27 cellular contexts compared by ENCODE assay signal in the genomic region with DNA sequence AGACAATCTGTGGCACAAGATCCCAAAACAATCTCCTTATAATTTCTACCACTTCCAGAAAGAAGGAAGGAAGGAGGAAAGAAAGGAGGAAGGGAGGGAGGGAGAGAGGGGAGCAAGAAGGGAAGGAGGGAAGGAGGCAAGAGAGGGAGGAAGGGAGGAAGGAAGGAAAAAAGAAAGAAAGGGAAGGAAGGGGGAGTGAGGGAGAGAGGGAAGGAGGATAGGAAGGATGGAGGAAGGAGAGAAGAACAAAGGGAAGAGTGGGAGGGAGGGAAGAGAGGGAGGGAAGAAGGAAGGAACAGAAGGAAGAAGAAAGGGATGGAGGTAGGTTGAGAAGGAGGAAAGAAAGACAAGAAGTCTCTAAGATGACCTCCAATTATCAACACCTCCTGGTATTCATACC.
DNase-seq lines count a peak whose midpoint lies in the region; ATAC-seq, FAIRE-seq and TF ChIP-seq lines count a peak whose summit lies in the region.
"Had no signal": no experiment of that assay in that cellular context is flagged by ENCODE, and none has a peak within 500 bp of the region (broad histone marks: within the 10 kb centered on the region; RNA-seq: fewer than 3 reads in every experiment).

No MANE protein-coding gene starts in this region.

- DNase-seq in GM18507 (ENCODE audit: extremely low spot score, insufficient read length, low read depth), result no peak
- DNase-seq in MM.1S, result no peak
- DNase-seq in heart right ventricle, result no peak
- no peak for DNase-seq in NCI-H748 treated with DMSO at 0.1 percent for 48 hours (lab: John Stamatoyannopoulos, UW)
- DNase-seq in Kasumi-1 (lab: John Stamatoyannopoulos, UW), result no peak
- DNase-seq: C1 segment of cervical spinal cord; CD4-positive, alpha-beta memory T cell; COR-L47; H9; HFFc6; Karpas-422; MV-4-11; NCI-H1105; NCI-H146; NCI-H1930; NCI-H2107; NCI-H446; NCI-H524 treated with DMSO at 0.1 percent for 48 hours; NCI-H82; SIG-M5; T-helper 9 cell had no signal

- H3K79me2 ChIP-seq in MM.1S (ENCODE audit: low read length), result peaks cover 12% of the 10 kb centered on the region

- intact Hi-C loops in heart right ventricle (cut with DNase I), result no loop called here

- H3K4me1 ChIP-seq in MM.1S (ENCODE audit: low read length), result peaks cover 73% of the 10 kb centered on the region
- peaks cover 0 to 12% (median 4%) of the 10 kb centered on the region in 9 donors for H3K4me1 ChIP-seq in heart right ventricle

- H3K27me3 ChIP-seq in MM.1S (replicated peaks; ENCODE audit: insufficient read depth, low read length) (no peaks in the 10 kb centered on the region), heart right ventricle (peaks cover 0 to 51% (median 18%) of the 10 kb centered on the region in 7 donors)

- no peak overlapping the region for H2AFZ ChIP-seq in MM.1S (ENCODE audit: low read length)
- H2AFZ ChIP-seq: GM23338 had no signal

- H3K9me2 ChIP-seq in MM.1S (replicated peaks; ENCODE audit: insufficient read depth, low read length), result no peaks in the 10 kb centered on the region

- TF ChIP-seq CTCF in MM.1S (IDR thresholded peaks at IDR 0.05; ENCODE audit: low read length) (no peak), VCaP (conservative IDR thresholded peaks at IDR 0.05) (no peak), heart right ventricle (IDR thresholded peaks at IDR 0.05) (no peak)

- peak; percentile 45 for FAIRE-seq in GM18507 (lab: Jason Lieb, UNC)
- FAIRE-seq: G401.6, RCC 7860 had no signal

- peak overlapping the region; percentile 88 for H3K9ac ChIP-seq in MM.1S (ENCODE audit: low read length)

- H3K9me3 ChIP-seq in MM.1S (replicated peaks; ENCODE audit: insufficient read depth, low read length) (no peaks in the 10 kb centered on the region), heart right ventricle (no peaks in the 10 kb centered on the region)

- H3F3A ChIP-seq in MM.1S (ENCODE audit: insufficient read depth, low read length), result peaks cover 71% of the 10 kb centered on the region

- H3K4me3 ChIP-seq in MM.1S (ENCODE audit: low read length) (peak overlapping the region; percentile 35), heart right ventricle (no peak overlapping the region)
- H3K4me3 ChIP-seq: GM23338, SK-N-MC had no signal

- H4K20me1 ChIP-seq in MM.1S (ENCODE audit: insufficient read depth, low read length), result no peaks in the 10 kb centered on the region

- H3K4me2 ChIP-seq in MM.1S (ENCODE audit: low read depth, low read length), result peak overlapping the region; percentile 77
- H3K4me2 ChIP-seq: GM23338 had no signal

- H3K27ac ChIP-seq in MM.1S (ENCODE audit: low read length) (peak overlapping the region; percentile 96), VCaP (peak overlapping the region; percentile 87; the same call in 1 of the 2 replicates), heart right ventricle (no peak overlapping the region)
- H3K27ac ChIP-seq: SK-N-MC had no signal

- no peaks in the 10 kb centered on the region for H3K36me3 ChIP-seq in MM.1S (replicated peaks; ENCODE audit: insufficient read depth, low read length)
- no peaks in the 10 kb centered on the region for H3K36me3 ChIP-seq in heart right ventricle

- ATAC-seq in HG03378 (IDR thresholded peaks at IDR 0.05; ENCODE audit: unreplicated experiment) (no peak), heart right ventricle (no peak)
- ATAC-seq: GM23338 had no signal

Comparison
In these comparisons a context has a peak if more than half of its experiments do, and no peak if none do; other contexts are left out.
1. H3K27ac ChIP-seq: peak in MM.1S (single experiment) and VCaP (single experiment); none in heart right ventricle (0 of 10).